In genomic region chr2:10835052-10835970, GRCh38 we compare ENCODE assay signal across 9 cellular contexts. TPM values are rescaled to one million over a fixed set of nuclear protein-coding genes. Genes with fewer than 3 reads are reported as not detected.
DNase-seq lines count a peak whose midpoint lies in the region; ATAC-seq, FAIRE-seq and TF ChIP-seq lines count a peak whose summit lies in the region.
"Had no signal": no experiment of that assay in that cellular context is flagged by ENCODE, and none has a peak within 500 bp of the region (broad histone marks: within the 10 kb centered on the region; RNA-seq: fewer than 3 reads in every experiment).

No MANE protein-coding gene starts in this region.

- H3K27me3 ChIP-seq in GM23248 (replicated peaks; ENCODE audit: insufficient read depth) (peaks cover 29% of the 10 kb centered on the region), brain microvascular endothelial cell (replicated peaks) (no peaks in the 10 kb centered on the region), HepG2 (ENCODE audit: control insufficient read depth in 1 of 2, insufficient read depth in 2 of 2, low read length in 2 of 2) (peaks cover 16 to 71% of the 10 kb centered on the region in 2 experiments)

- WGBS in GM23248 (ENCODE audit: low coverage in 1 of 2, low lambda C conversion rate in 2 of 2, missing lambda C conversion rate in 2 of 2), 2 experiments = 36 to 42% methylated on average over 48 of the region's 48 CpGs
- 26% methylated on average over 36 of the region's 48 CpGs for WGBS in HepG2 (ENCODE audit: low lambda C conversion rate)

- H2AFZ ChIP-seq in GM23248 = 0 out of 2 replicates have a peak overlapping the region, but pooled peaks have one; percentile 46
- H2AFZ ChIP-seq in HepG2 (ENCODE audit: low read length) = no peak overlapping the region

- no peaks in the 10 kb centered on the region for H3K79me2 ChIP-seq in GM23248 (ENCODE audit: insufficient read depth)
- H3K79me2 ChIP-seq in HepG2 (ENCODE audit: insufficient read depth, low read length) = no peaks in the 10 kb centered on the region

- CTCF ChIA-PET in HepG2 (lab: Yijun Ruan, JAX; ENCODE audit: low intra/inter-chr PET ratio, low total read pairs) = interaction anchor here (0.7 to 5.6 kb wide), 5 partner anchors 65 to 294 kb away, joined by 3 to 66 read pairs (median 11); no protein-coding TSS in a partner anchor

- no peak for TF ChIP-seq POLR2A in HepG2 (IDR thresholded peaks at IDR 0.05; ENCODE audit: insufficient read depth in 1 of 2, low read depth in 2 of 2, low read length in 2 of 2)

- peak; percentile 89 for ATAC-seq in HepG2

- in situ Hi-C loops in GM23248 (cut with MboI) = loop anchor here (5.0 to 25.0 kb wide), 3 partner anchors 292 to 749 kb away; no protein-coding TSS in a partner anchor
- in situ Hi-C loops in brain microvascular endothelial cell (cut with HindIII; ENCODE audit: low pct_ligation_motif_present, low sequenced_read_pairs) = no loop called here
- in situ Hi-C loops in HepG2 (cut with HindIII; ENCODE audit: extremely low pct_ligation_motif_present, low pct_unique_long_range_greater_than_20kb) = loop anchor here (5.0 kb wide), 3 partner anchors 62 to 287 kb away; no protein-coding TSS in a partner anchor

- TF ChIP-seq EP300 in HepG2 (IDR thresholded peaks at IDR 0.05; ENCODE audit: low read depth in 2 of 2, low read length in 2 of 2) (no peak), HepG2 (CRISPR knock-in tag; IDR thresholded peaks at IDR 0.05; ENCODE audit: borderline replicate concordance) (no peak)

- TF ChIP-seq RAD21 in HepG2 (CRISPR knock-in tag; IDR thresholded peaks at IDR 0.05) = peak; percentile 97

- H4K20me1 ChIP-seq in GM23248 (ENCODE audit: insufficient read depth) = no peaks in the 10 kb centered on the region
- H4K20me1 ChIP-seq in HepG2 (ENCODE audit: insufficient read depth, low read length) = no peaks in the 10 kb centered on the region

- no peaks in the 10 kb centered on the region for H3F3A ChIP-seq in GM23248 (ENCODE audit: insufficient read depth)

- no peak overlapping the region for H3K27ac ChIP-seq in GM23248
- peak overlapping the region; percentile 54; the same call in 1 of the 2 replicates for H3K27ac ChIP-seq in VCaP
- H3K27ac ChIP-seq in brain microvascular endothelial cell = no peak overlapping the region
- H3K27ac ChIP-seq in HepG2 (ENCODE audit: extremely low read length, insufficient read depth, low read length) = no peak overlapping the region

- intact Hi-C loops in HepG2 (cut with micrococcal nuclease; ENCODE audit: unreplicated experiment) = loop anchor here (1.0 kb wide), 3 partner anchors 65 to 289 kb away; no protein-coding TSS in a partner anchor

- DNase-seq in EH (ENCODE audit: low read depth) (peak; percentile 47), GM23248 (peak; percentile 65), NCI-H1048 (lab: John Stamatoyannopoulos, UW) (peak; percentile 43), brain microvascular endothelial cell (peak; percentile 27), HepG2 (ENCODE audit: low spot score) (peak; percentile 53), pons (ENCODE audit: low spot score) (no peak)
- DNase-seq in stimulated activated CD8-positive, alpha-beta memory T cell treated with anti-CD3 and anti-CD28 coated beads, Interleukin-12 subunit alpha, Interleukin-12 subunit beta, amount 100 ng/mL, for 1 hour (ENCODE audit: low read depth) = peak; percentile 53

- H3K9me3 ChIP-seq in GM23248 (ENCODE audit: low read depth) (no peaks in the 10 kb centered on the region), HepG2 (ENCODE audit: low read length) (no peaks in the 10 kb centered on the region)

- no peak overlapping the region for H3K4me3 ChIP-seq in GM23248
- H3K4me3 ChIP-seq in brain microvascular endothelial cell (ENCODE audit: low read depth, low read length) = no peak overlapping the region
- peak overlapping the region in 1 of 3 experiments; percentile 46; a peak in 1 of 6 replicates for H3K4me3 ChIP-seq in HepG2 (replicated peaks in 1 of 3; ENCODE audit: insufficient read depth in 1 of 3, low read depth in 2 of 3, low read length in 3 of 3)

- FAIRE-seq in HepG2 (lab: Jason Lieb, UNC) = peak; percentile 62
- FAIRE-seq: colon had no signal

- TF ChIP-seq CTCF in VCaP (conservative IDR thresholded peaks at IDR 0.05) (peak; percentile 96), brain microvascular endothelial cell (IDR thresholded peaks at IDR 0.05; ENCODE audit: low read depth, low read length, missing control alignments) (peak; percentile 91), HepG2 (CRISPR knock-in tag; IDR thresholded peaks at IDR 0.05) (peak; percentile 99)

- H3K36me3 ChIP-seq in GM23248 (ENCODE audit: low read depth) = no peaks in the 10 kb centered on the region
- H3K36me3 ChIP-seq in brain microvascular endothelial cell (replicated peaks) = no peaks in the 10 kb centered on the region
- no peaks in the 10 kb centered on the region for H3K36me3 ChIP-seq in HepG2 (replicated peaks in 1 of 2; ENCODE audit: control insufficient read depth in 1 of 2, insufficient read depth in 2 of 2, low read length in 2 of 2)

- H3K4me1 ChIP-seq in GM23248 (ENCODE audit: insufficient read depth) = no peaks in the 10 kb centered on the region
- no peaks in the 10 kb centered on the region for H3K4me1 ChIP-seq in HepG2 (ENCODE audit: insufficient read depth, low read length)

- POLR2A ChIA-PET in HepG2 (lab: Yijun Ruan, JAX) = no interaction called here

- H3K4me2 ChIP-seq in GM23248 (ENCODE audit: unreplicated experiment) (no peak overlapping the region), HepG2 (ENCODE audit: low read depth, low read length) (peak overlapping the region; percentile 71)

- no peaks in the 10 kb centered on the region for H3K9me2 ChIP-seq in GM23248 (ENCODE audit: insufficient read depth)

- H3K9ac ChIP-seq in GM23248 (no peak overlapping the region), HepG2 (ENCODE audit: insufficient read depth, low read depth, low read length) (no peak overlapping the region)

- BruUV-seq in HepG2 (replicated peaks; lab: Mats Ljungman, UMichigan) = no TSS peak

TF ChIP-seq in HepG2, 621 proteins besides CTCF, POLR2A, EP300 and RAD21 (continues in another document):
- TF ChIP-seq ZNF773 (CRISPR knock-in tag; IDR thresholded peaks at IDR 0.05; ENCODE audit: borderline replicate concordance) (no peak), E2F1 (CRISPR knock-in tag; IDR thresholded peaks at IDR 0.05) (no peak), SMAD9 (CRISPR knock-in tag; IDR thresholded peaks at IDR 0.05) (no peak), PAWR (CRISPR knock-in tag; IDR thresholded peaks at IDR 0.05; ENCODE audit: borderline replicate concordance) (no peak), ZNF343 (CRISPR knock-in tag; IDR thresholded peaks at IDR 0.05) (peak; percentile 94), RFX3 (CRISPR knock-in tag; IDR thresholded peaks at IDR 0.05) (no peak), KLF12 (CRISPR knock-in tag; IDR thresholded peaks at IDR 0.05; ENCODE audit: borderline replicate concordance) (0 out of 2 replicates have a peak, but pooled peaks have one; percentile 38), MXD4 (CRISPR knock-in tag; IDR thresholded peaks at IDR 0.05) (no peak), ZNF33B (CRISPR knock-in tag; IDR thresholded peaks at IDR 0.05) (no peak), ZNF558 (CRISPR knock-in tag; IDR thresholded peaks at IDR 0.05; ENCODE audit: borderline replicate concordance) (no peak), KAT2B (IDR thresholded peaks at IDR 0.05; ENCODE audit: borderline replicate concordance, low read depth, low read length) (no peak), ZNF672 (CRISPR knock-in tag; IDR thresholded peaks at IDR 0.05) (no peak), GFI1 (CRISPR knock-in tag; IDR thresholded peaks at IDR 0.05; ENCODE audit: borderline replicate concordance) (peak; percentile 32; the same call in 1 of the 2 replicates)

RNA-seq across cellular contexts. Expression of gene PDIA6, which starts 22.7 kb away (rescaled TPM):
- total RNA-seq in GM23248 (2014; rRNA removed; shearing (Covaris generic)) = 363 and 367 TPM in 2 replicates
- 502 and 516 TPM in 2 replicates for polyA plus RNA-seq in GM23248 (2016; fragmentation: Nextera tagmentation; extraction: Ambion mirVana)
- total RNA-seq in HepG2 (2016; rRNA removed; fragmentation: Illumina TruSeq; extraction: Trizol) = 318 and 642 TPM in 2 replicates
- total RNA-seq in HepG2 (2016; cell fraction: cytosol; rRNA removed; fragmentation: Illumina TruSeq; extraction: Trizol; ENCODE audit: low read depth) = 56.1 and 61.3 TPM in 2 replicates
- total RNA-seq in HepG2 (2016; cell fraction: insoluble cytoplasmic fraction; rRNA removed; fragmentation: Illumina TruSeq; extraction: Trizol) = 300 and 675 TPM in 2 replicates
- total RNA-seq in HepG2 (2016; cell fraction: membrane; rRNA removed; fragmentation: Illumina TruSeq; extraction: Trizol) = 124 and 135 TPM in 2 replicates
- total RNA-seq in HepG2 (2016; cell fraction: nucleus; rRNA removed; fragmentation: Illumina TruSeq; extraction: Trizol) = 502 and 568 TPM in 2 replicates
- polyA plus RNA-seq in HepG2 (2011; rRNA removed) = 418 and 586 TPM in 2 replicates
- 484 and 553 TPM in 2 replicates for polyA plus RNA-seq in HepG2 (2011; cell fraction: cytosol; rRNA removed)
- polyA plus RNA-seq in HepG2 (2011; cell fraction: nucleus; rRNA removed) = 135 and 158 TPM in 2 replicates
- 484 and 600 TPM in 2 replicates for polyA plus RNA-seq in HepG2 (2012)
- 61.3 and 65.3 TPM in 2 replicates for polyA plus RNA-seq in HepG2 (2016; cell fraction: cytosol; fragmentation: Illumina TruSeq; extraction: Trizol; ENCODE audit: low read depth)
- 289 and 301 TPM in 2 replicates for polyA plus RNA-seq in HepG2 (2016; cell fraction: insoluble cytoplasmic fraction; fragmentation: Illumina TruSeq; extraction: Trizol; ENCODE audit: low read depth)
- 102 and 106 TPM in 2 replicates for polyA plus RNA-seq in HepG2 (2016; cell fraction: membrane; fragmentation: Illumina TruSeq; extraction: Trizol; ENCODE audit: low read depth)
- polyA plus RNA-seq in HepG2 (2016; cell fraction: nucleus; fragmentation: Illumina TruSeq; extraction: Trizol; ENCODE audit: insufficient read depth, low read depth) = 690 and 757 TPM in 2 replicates
- 87.6 and 158 TPM in 2 replicates for polyA minus RNA-seq in HepG2 (2011; rRNA and poly(A)+ RNA removed; ENCODE audit: low replicate concordance)
- polyA minus RNA-seq in HepG2 (2011; cell fraction: cytosol; rRNA and poly(A)+ RNA removed) = 230 and 245 TPM in 2 replicates
- 115 and 127 TPM in 2 replicates for polyA minus RNA-seq in HepG2 (2011; cell fraction: nucleus; rRNA and poly(A)+ RNA removed)
